Comparison of ENCODE assay signal across 20 cellular contexts in the genomic region with DNA sequence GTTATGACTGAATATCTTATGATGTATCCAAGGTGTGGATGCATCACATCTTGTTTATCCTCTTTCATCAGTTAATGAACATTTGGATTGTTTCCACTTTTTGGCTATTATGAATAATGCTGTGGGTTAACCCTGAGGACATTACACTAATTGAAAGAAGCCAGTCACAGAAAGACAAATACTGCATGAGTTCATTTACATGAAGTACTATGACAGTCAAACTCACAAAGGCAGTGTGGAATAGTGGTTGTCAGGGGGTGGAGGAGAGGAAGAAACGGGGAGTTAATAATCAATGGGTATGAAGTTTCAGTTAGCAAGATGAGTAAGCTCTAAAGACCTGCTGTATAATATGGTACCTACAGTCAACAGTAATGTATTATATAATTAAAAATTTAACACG.
A peak's percentile ranks its signal among the peaks of the same experiment; 100 is the strongest.
DNase-seq lines count a peak whose midpoint lies in the region; ATAC-seq, FAIRE-seq and TF ChIP-seq lines count a peak whose summit lies in the region.
"Had no signal": no experiment of that assay in that cellular context is flagged by ENCODE, and none has a peak within 500 bp of the region (broad histone marks: within the 10 kb centered on the region; RNA-seq: fewer than 3 reads in every experiment).

No MANE protein-coding gene starts in this region.

- H2AFZ ChIP-seq in Karpas-422 (ENCODE audit: low read length): no peak overlapping the region
- H2AFZ ChIP-seq: GM23338 had no signal

- ATAC-seq in GM18870 (IDR thresholded peaks at IDR 0.05; ENCODE audit: unreplicated experiment) (peak; percentile 93), GM21737 (IDR thresholded peaks at IDR 0.05; ENCODE audit: unreplicated experiment) (peak; percentile 89), HG03066 (IDR thresholded peaks at IDR 0.05; ENCODE audit: low read depth, unreplicated experiment) (peak; percentile 72), GM19351 (IDR thresholded peaks at IDR 0.05; ENCODE audit: unreplicated experiment) (no peak)
- ATAC-seq: activated naive CD4-positive, alpha-beta T cell treated with anti-CD3 and anti-CD28 coated beads, Interleukin-2, amount 50 U/mL, for 72 hours; activated T-cell treated with anti-CD3 and anti-CD28 coated beads, Interleukin-2, amount 50 U/mL, for 72 hours; GM23338; natural killer cell treated with Interleukin-12 subunit alpha and Interleukin-12 subunit beta and Interleukin-15 and Interleukin-18, amount 100 ng/mL, for 72 hours; Panc1 had no signal

- H3K9me2 ChIP-seq in Karpas-422 (replicated peaks; ENCODE audit: insufficient read depth, low read length): no peaks in the 10 kb centered on the region

- H3K4me1 ChIP-seq in Karpas-422 (ENCODE audit: low read length): no peaks in the 10 kb centered on the region

- intact Hi-C loops in lower leg skin (cut with DNase I; ENCODE audit: low total_unique reads): no loop called here

- H3K4me3 ChIP-seq in lower leg skin (ENCODE audit: low read depth, poor library complexity, severe bottlenecking): no peak overlapping the region
- no peak overlapping the region for H3K4me3 ChIP-seq in Karpas-422 (ENCODE audit: low read length)
- H3K4me3 ChIP-seq: GM23338 had no signal

- TF ChIP-seq POLR2A in lower leg skin (IDR thresholded peaks at IDR 0.05): no peak

- H4K20me1 ChIP-seq in Karpas-422 (ENCODE audit: insufficient read depth, low read depth, low read length): no peaks in the 10 kb centered on the region

- no peak overlapping the region for H3K4me2 ChIP-seq in Karpas-422 (ENCODE audit: low read depth, low read length, poor library complexity, severe bottlenecking)
- H3K4me2 ChIP-seq: GM23338 had no signal

- H3K9ac ChIP-seq in Karpas-422 (ENCODE audit: low read length): no peak overlapping the region

- TF ChIP-seq CTCF in lower leg skin (IDR thresholded peaks at IDR 0.05): no peak

- WGBS in lower leg skin, 2 donors: 76 to 85% methylated on average over 2 of the region's 2 CpGs

- DNase-seq in HTR-8/SVneo (ENCODE audit: insufficient read length, low spot score): no peak
- DNase-seq in HCEC 1CT: no peak
- no peak for DNase-seq in lower leg skin (ENCODE audit: low spot score in 2 of 2)
- DNase-seq in Karpas-422: no peak
- DNase-seq: activated T-cell treated with anti-CD3 and anti-CD28 coated beads, Interleukin-2, amount 50 U/mL, for 72 hours; CD4-positive, alpha-beta T cell; hippocampal formation; mesenchymal stem cell; NCI-H1417 treated with DMSO at 0.1 percent for 48 hours; NCI-H2171; NCI-H774; stimulated activated CD4-positive, alpha-beta T cell treated with anti-CD3 and anti-CD28 coated beads, Interleukin-2, amount 100 ng/mL, for 48 hours had no signal

- H3K79me2 ChIP-seq in Karpas-422 (ENCODE audit: low read length): no peaks in the 10 kb centered on the region

- FAIRE-seq in HTR-8/SVneo (lab: Jason Lieb, UNC): peak; percentile 55

- no peak overlapping the region for H3K27ac ChIP-seq in Karpas-422 (ENCODE audit: low read length)

- H3K27me3 ChIP-seq in Karpas-422 (ENCODE audit: low read length): no peaks in the 10 kb centered on the region

- no peaks in the 10 kb centered on the region for H3K36me3 ChIP-seq in Karpas-422 (ENCODE audit: insufficient read depth, low read length)

- H3K9me3 ChIP-seq in Karpas-422 (ENCODE audit: low read length): peaks cover 27% of the 10 kb centered on the region
